In the genomic region with DNA sequence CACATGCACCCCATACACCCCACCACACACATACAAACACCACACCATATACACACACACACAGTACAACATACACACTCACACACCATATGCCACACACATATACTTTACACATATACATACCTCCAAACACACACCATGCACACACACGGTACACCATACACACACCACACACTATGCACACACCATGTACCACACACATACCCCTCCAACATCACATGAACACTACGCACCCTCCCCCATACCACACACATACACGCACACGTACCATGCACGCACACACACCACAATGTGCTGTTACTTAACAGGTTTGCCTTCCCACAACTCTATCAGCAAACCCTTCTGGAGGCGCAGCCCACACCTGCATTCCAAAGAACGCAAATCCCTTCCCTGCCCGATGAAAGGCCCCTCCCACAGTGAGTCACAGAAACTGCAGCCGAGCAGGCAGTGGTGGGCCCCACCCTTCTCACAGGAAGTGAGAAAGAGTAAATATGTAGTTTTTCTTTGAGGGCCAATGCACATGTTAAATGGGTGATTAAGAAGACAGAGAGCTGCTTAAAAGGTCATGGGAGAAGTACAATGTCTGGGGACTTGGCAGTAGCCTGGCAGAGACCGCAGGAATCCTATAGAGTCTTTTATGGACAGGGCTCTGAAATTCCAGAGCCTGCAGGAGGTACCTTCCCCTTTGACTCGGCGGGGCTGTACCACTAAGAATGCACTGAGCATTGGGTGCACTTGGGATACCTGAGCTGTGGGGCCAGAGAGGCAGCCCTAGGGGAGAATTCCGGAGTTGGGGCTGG, we compare ENCODE assay signal across 1 cellular context.
TF ChIP-seq lines count a peak whose summit lies in the region.

No MANE protein-coding gene starts in this region.

TF ChIP-seq in HEK293, 187 proteins besides CTCF, POLR2A, EP300 and RAD21 (continued from another document):
- TF ChIP-seq, protein P1, sequence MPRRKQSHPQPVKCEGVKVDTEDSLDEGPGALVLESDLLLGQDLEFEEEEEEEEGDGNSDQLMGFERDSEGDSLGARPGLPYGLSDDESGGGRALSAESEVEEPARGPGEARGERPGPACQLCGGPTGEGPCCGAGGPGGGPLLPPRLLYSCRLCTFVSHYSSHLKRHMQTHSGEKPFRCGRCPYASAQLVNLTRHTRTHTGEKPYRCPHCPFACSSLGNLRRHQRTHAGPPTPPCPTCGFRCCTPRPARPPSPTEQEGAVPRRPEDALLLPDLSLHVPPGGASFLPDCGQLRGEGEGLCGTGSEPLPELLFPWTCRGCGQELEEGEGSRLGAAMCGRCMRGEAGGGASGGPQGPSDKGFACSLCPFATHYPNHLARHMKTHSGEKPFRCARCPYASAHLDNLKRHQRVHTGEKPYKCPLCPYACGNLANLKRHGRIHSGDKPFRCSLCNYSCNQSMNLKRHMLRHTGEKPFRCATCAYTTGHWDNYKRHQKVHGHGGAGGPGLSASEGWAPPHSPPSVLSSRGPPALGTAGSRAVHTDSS (tag by site-specific recombination; IDR thresholded peaks at IDR 0.05): no peak
- TF ChIP-seq ZNF660 (tag by site-specific recombination; IDR thresholded peaks at IDR 0.05): no peak; the same call in 1 of the 2 replicates
- no peak for TF ChIP-seq ZNF664 (tag by site-specific recombination; IDR thresholded peaks at IDR 0.05)
- TF ChIP-seq OVOL3 (tag by site-specific recombination; IDR thresholded peaks at IDR 0.05): no peak
- TF ChIP-seq, protein P2, sequence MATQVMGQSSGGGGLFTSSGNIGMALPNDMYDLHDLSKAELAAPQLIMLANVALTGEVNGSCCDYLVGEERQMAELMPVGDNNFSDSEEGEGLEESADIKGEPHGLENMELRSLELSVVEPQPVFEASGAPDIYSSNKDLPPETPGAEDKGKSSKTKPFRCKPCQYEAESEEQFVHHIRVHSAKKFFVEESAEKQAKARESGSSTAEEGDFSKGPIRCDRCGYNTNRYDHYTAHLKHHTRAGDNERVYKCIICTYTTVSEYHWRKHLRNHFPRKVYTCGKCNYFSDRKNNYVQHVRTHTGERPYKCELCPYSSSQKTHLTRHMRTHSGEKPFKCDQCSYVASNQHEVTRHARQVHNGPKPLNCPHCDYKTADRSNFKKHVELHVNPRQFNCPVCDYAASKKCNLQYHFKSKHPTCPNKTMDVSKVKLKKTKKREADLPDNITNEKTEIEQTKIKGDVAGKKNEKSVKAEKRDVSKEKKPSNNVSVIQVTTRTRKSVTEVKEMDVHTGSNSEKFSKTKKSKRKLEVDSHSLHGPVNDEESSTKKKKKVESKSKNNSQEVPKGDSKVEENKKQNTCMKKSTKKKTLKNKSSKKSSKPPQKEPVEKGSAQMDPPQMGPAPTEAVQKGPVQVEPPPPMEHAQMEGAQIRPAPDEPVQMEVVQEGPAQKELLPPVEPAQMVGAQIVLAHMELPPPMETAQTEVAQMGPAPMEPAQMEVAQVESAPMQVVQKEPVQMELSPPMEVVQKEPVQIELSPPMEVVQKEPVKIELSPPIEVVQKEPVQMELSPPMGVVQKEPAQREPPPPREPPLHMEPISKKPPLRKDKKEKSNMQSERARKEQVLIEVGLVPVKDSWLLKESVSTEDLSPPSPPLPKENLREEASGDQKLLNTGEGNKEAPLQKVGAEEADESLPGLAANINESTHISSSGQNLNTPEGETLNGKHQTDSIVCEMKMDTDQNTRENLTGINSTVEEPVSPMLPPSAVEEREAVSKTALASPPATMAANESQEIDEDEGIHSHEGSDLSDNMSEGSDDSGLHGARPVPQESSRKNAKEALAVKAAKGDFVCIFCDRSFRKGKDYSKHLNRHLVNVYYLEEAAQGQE (tag by site-specific recombination; IDR thresholded peaks at IDR 0.05): no peak
- TF ChIP-seq IKZF3 (tag by site-specific recombination; IDR thresholded peaks at IDR 0.05): no peak
- no peak for TF ChIP-seq ZNF404 (tag by site-specific recombination; IDR thresholded peaks at IDR 0.05)
- TF ChIP-seq ZNF16 (tag by site-specific recombination; IDR thresholded peaks at IDR 0.05; ENCODE audit: low read depth): no peak
- no peak for TF ChIP-seq ZFP41 (tag by site-specific recombination; IDR thresholded peaks at IDR 0.05; ENCODE audit: borderline replicate concordance)
- peak; percentile 21; the same call in 1 of the 2 replicates for TF ChIP-seq ZSCAN23 (tag by site-specific recombination; IDR thresholded peaks at IDR 0.05)
- TF ChIP-seq, protein P3, sequence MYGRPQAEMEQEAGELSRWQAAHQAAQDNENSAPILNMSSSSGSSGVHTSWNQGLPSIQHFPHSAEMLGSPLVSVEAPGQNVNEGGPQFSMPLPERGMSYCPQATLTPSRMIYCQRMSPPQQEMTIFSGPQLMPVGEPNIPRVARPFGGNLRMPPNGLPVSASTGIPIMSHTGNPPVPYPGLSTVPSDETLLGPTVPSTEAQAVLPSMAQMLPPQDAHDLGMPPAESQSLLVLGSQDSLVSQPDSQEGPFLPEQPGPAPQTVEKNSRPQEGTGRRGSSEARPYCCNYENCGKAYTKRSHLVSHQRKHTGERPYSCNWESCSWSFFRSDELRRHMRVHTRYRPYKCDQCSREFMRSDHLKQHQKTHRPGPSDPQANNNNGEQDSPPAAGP (tag by site-specific recombination; IDR thresholded peaks at IDR 0.05): peak; percentile 55; the same call in 1 of the 2 replicates
- peak; percentile 67; the same call in 1 of the 2 replicates for TF ChIP-seq ZNF561 (tag by site-specific recombination; IDR thresholded peaks at IDR 0.05; ENCODE audit: borderline replicate concordance)
- TF ChIP-seq, protein P4, sequence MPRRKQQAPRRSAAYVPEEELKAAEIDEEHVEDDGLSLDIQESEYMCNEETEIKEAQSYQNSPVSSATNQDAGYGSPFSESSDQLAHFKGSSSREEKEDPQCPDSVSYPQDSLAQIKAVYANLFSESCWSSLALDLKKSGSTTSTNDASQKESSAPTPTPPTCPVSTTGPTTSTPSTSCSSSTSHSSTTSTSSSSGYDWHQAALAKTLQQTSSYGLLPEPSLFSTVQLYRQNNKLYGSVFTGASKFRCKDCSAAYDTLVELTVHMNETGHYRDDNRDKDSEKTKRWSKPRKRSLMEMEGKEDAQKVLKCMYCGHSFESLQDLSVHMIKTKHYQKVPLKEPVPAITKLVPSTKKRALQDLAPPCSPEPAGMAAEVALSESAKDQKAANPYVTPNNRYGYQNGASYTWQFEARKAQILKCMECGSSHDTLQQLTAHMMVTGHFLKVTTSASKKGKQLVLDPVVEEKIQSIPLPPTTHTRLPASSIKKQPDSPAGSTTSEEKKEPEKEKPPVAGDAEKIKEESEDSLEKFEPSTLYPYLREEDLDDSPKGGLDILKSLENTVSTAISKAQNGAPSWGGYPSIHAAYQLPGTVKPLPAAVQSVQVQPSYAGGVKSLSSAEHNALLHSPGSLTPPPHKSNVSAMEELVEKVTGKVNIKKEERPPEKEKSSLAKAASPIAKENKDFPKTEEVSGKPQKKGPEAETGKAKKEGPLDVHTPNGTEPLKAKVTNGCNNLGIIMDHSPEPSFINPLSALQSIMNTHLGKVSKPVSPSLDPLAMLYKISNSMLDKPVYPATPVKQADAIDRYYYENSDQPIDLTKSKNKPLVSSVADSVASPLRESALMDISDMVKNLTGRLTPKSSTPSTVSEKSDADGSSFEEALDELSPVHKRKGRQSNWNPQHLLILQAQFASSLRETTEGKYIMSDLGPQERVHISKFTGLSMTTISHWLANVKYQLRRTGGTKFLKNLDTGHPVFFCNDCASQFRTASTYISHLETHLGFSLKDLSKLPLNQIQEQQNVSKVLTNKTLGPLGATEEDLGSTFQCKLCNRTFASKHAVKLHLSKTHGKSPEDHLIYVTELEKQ (tag by site-specific recombination; IDR thresholded peaks at IDR 0.05; ENCODE audit: borderline replicate concordance): no peak
- no peak for TF ChIP-seq TCF7L2 (IDR thresholded peaks at IDR 0.05; ENCODE audit: borderline replicate concordance, low read depth, low read length)
- TF ChIP-seq ZNF266 (tag by site-specific recombination; IDR thresholded peaks at IDR 0.05; ENCODE audit: low read depth): peak; percentile 66; the same call in 1 of the 2 replicates
- TF ChIP-seq ZNF658 (tag by site-specific recombination; IDR thresholded peaks at IDR 0.05): 0 out of 2 replicates have a peak, but pooled peaks have one; percentile 39
TF ChIP-seq in HEK293: peak in this region for 69.
